In the genomic region with DNA sequence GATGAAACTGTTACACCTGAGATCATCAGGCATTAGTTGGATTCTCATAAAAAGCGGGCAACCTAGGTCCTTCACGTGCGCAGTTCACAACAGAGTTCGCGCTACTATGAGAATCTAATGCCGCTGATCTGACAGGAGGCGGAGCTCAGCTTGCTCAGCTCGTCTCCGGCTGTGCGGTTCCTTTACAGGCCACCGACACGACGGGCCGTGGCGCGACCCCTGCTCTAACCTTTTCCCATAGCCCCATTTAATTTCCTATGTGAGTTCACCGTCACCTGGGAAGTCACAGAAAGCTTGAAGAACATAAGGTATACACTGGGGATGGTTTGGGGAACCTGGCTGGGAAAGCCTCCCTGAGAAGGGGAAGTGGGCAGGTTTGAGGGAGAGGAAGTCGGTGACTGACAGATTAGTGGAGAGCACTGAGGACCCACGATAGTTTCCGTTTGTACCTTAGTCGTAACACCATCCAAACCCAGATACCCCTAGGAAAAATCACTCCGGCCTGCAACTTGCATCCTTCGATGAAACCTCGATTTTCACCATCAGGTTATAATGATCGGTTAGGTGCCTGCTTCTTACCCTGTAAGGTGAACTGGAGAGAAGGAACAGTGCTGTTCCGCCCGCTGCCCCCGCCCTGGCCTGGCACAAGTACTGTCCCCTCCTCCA, we compare ENCODE assay signal across 8 cellular contexts. TPM values are rescaled to one million over a fixed set of nuclear protein-coding genes. Genes with fewer than 3 reads are reported as not detected.
DNase-seq lines count a peak whose midpoint lies in the region; ATAC-seq and TF ChIP-seq lines count a peak whose summit lies in the region.

No MANE protein-coding gene starts in this region.

- ATAC-seq in HG03108 (IDR thresholded peaks at IDR 0.05; ENCODE audit: unreplicated experiment) = peak; percentile 27
- ATAC-seq in HG03095 (IDR thresholded peaks at IDR 0.05; ENCODE audit: unreplicated experiment) = no peak

- H3K9me3 ChIP-seq in liver (ENCODE audit: control insufficient read depth in 4 of 4, low read length in 3 of 4) = no peaks in the 10 kb centered on the region

- WGBS in liver = 20% methylated on average over 28 of the region's 28 CpGs

- peak overlapping the region; percentile 65 to 66 for H3K9ac ChIP-seq in liver (ENCODE audit: low read depth in 1 of 2, low read length in 2 of 2)

- in situ Hi-C loops in GM13976 (cut with MboI; ENCODE audit: low sequenced_read_pairs, unreplicated experiment) (no loop called here), brain microvascular endothelial cell (cut with HindIII; ENCODE audit: low pct_ligation_motif_present, low sequenced_read_pairs) (no loop called here)

- H3K27ac ChIP-seq in brain microvascular endothelial cell = no peak overlapping the region
- H3K27ac ChIP-seq in liver (ENCODE audit: low read depth in 1 of 2, low read length in 2 of 2) = peak overlapping the region; percentile 81 to 94

- H3K36me3 ChIP-seq in brain microvascular endothelial cell (replicated peaks) = no peaks in the 10 kb centered on the region
- H3K36me3 ChIP-seq in liver (ENCODE audit: control insufficient read depth in 4 of 4, insufficient read depth in 3 of 4, low read depth in 1 of 4, low read length in 3 of 4) = peaks cover 0 to 3% (median 0%) of the 10 kb centered on the region in 4 donors

- no peaks in the 10 kb centered on the region for H3K27me3 ChIP-seq in brain microvascular endothelial cell (replicated peaks)
- no peaks in the 10 kb centered on the region for H3K27me3 ChIP-seq in liver (ENCODE audit: control insufficient read depth in 4 of 4, insufficient read depth in 4 of 4, low read length in 3 of 4)

- TF ChIP-seq CTCF in GM13976 (IDR thresholded peaks at IDR 0.05; ENCODE audit: borderline replicate concordance, control extremely low read depth, extremely low read depth, insufficient read depth, missing control alignments) (no peak), brain microvascular endothelial cell (IDR thresholded peaks at IDR 0.05; ENCODE audit: low read depth, low read length, missing control alignments) (no peak), liver (IDR thresholded peaks at IDR 0.05; ENCODE audit: low read depth, low read length, missing input control) (no peak)

- TF ChIP-seq RAD21 in liver (IDR thresholded peaks at IDR 0.05) = no peak

- peak overlapping the region; percentile 59 for H3K4me3 ChIP-seq in brain microvascular endothelial cell (ENCODE audit: low read depth, low read length)
- H3K4me3 ChIP-seq in liver (ENCODE audit: low read depth in 1 of 3, low read length in 3 of 3) = peak overlapping the region; percentile 56 to 73 (median 61)

- DNase-seq in GM13976 (ENCODE audit: low spot score) (peak; percentile 78), T-helper 9 cell (peak; percentile 33), brain microvascular endothelial cell (no peak), foreskin melanocyte (no peak)
- peak; percentile 35 to 40 for DNase-seq in stimulated activated CD8-positive, alpha-beta memory T cell treated with anti-CD3 and anti-CD28 coated beads, Interleukin-2, amount 100 ng/mL, for 48 hours (ENCODE audit: low read depth in 2 of 2)

- H3K4me1 ChIP-seq in liver (ENCODE audit: control insufficient read depth in 4 of 4, insufficient read depth in 4 of 4, low read length in 3 of 4) = peaks cover 3 to 37% (median 26%) of the 10 kb centered on the region in 4 donors

TF ChIP-seq in liver, 16 proteins besides CTCF, POLR2A, EP300 and RAD21:
- TF ChIP-seq YY1 (IDR thresholded peaks at IDR 0.05) (no peak), RXRA (IDR thresholded peaks at IDR 0.05) (peak in 1 of 2 donors; percentile 7)

RNA-seq across cellular contexts. Expression of gene AAAS, which starts 2.8 kb away (rescaled TPM):
- total RNA-seq in liver = 10 to 100 TPM; 25.4 to 37.0 TPM
- 10 to 100 TPM; 17.3 to 18.8 TPM for polyA plus RNA-seq in liver

RNA-seq across cellular contexts. Expression of gene SP7, which starts 11.9 kb away (rescaled TPM):
- total RNA-seq in liver = not detected
- not detected for polyA plus RNA-seq in liver

RNA-seq across cellular contexts. Expression of gene MYG1, which starts 24.8 kb away (rescaled TPM):
- 10 to 100 TPM; 15.0 to 18.8 TPM for total RNA-seq in liver
- 10 to 100 TPM; 19.8 to 28.0 TPM for polyA plus RNA-seq in liver

RNA-seq across cellular contexts. Expression of gene PFDN5, which starts 28.9 kb away (rescaled TPM):
- total RNA-seq in liver = 100 to 1,000 TPM; 118 to 176 TPM
- 100 to 1,000 TPM; 237 to 245 TPM for polyA plus RNA-seq in liver

RNA-seq across cellular contexts. Expression of gene SP1, which starts 55.7 kb away (rescaled TPM):
- 10 to 100 TPM; 28.4 to 36.5 TPM for total RNA-seq in liver
- polyA plus RNA-seq in liver = 1 to 10 TPM; 3.8 to 7.9 TPM

Comparison
In these comparisons a context has a peak if more than half of its experiments do, and no peak if none do; other contexts are left out.
1. DNase-seq: peak in GM13976 (single experiment), T-helper 9 cell (single experiment) and stimulated activated CD8-positive, alpha-beta memory T cell treated with anti-CD3 and anti-CD28 coated beads, Interleukin-2, amount 100 ng/mL, for 48 hours (2 of 2); none in brain microvascular endothelial cell (single experiment) and foreskin melanocyte (single experiment).